In the genomic region with DNA sequence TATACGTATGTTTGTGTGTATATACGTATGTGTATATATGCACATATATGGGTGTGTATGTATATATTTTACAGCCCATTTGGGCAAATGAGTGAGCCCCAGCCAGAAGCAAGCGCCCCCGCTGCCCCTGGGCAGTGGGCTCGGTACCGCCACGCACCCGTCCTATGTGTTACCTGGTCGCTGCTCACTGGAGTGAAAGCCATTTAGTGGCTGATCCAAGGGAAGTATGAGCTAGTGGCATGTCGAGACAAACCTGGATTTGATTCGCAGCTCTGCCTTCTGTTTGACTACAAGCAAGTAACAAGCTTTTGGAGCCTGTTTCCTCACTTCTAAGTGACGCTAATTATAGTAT, we compare ENCODE assay signal across 8 cellular contexts. TPM values are rescaled to one million over a fixed set of nuclear protein-coding genes. Genes with fewer than 3 reads are reported as not detected.
A peak's percentile ranks its signal among the peaks of the same experiment; 100 is the strongest.
DNase-seq lines count a peak whose midpoint lies in the region; ATAC-seq and TF ChIP-seq lines count a peak whose summit lies in the region.

No MANE protein-coding gene starts in this region.

- H3K9me2 ChIP-seq in neural cell (ENCODE audit: insufficient read depth, low read length): no peaks in the 10 kb centered on the region

- H3K4me2 ChIP-seq in neural cell (ENCODE audit: low read length): peak overlapping the region; percentile 40

- DNase-seq in CD14-positive monocyte (ENCODE audit: low spot score) (no peak), SKM-1 treated with dmso at 0.1 percent for 144 hours (lab: John Stamatoyannopoulos, UW; ENCODE audit: unreplicated experiment) (no peak), NCI-H146 treated with DMSO at 0.1 percent for 48 hours (lab: John Stamatoyannopoulos, UW; ENCODE audit: unreplicated experiment) (no peak)

- peak overlapping the region; percentile 63 for H3K27ac ChIP-seq in duodenal mucosa (ENCODE audit: low read depth, low read length)
- H3K27ac ChIP-seq in neural cell (ENCODE audit: low read length): no peak overlapping the region

- H3K4me3 ChIP-seq in duodenal mucosa (ENCODE audit: low read depth in 1 of 2, low read length in 2 of 2) (peak overlapping the region; percentile 65 to 70), neural cell (ENCODE audit: low read length) (peak overlapping the region; percentile 67)

- ATAC-seq in GM21619 (IDR thresholded peaks at IDR 0.05; ENCODE audit: unreplicated experiment) (no peak), GM19023 (IDR thresholded peaks at IDR 0.05; ENCODE audit: unreplicated experiment) (no peak)

- intact Hi-C loops in CD14-positive monocyte (cut with micrococcal nuclease): loop anchor here (5.0 to 10.0 kb wide), 4 partner anchors 35 to 95 kb away; a partner anchor contains a TSS

- H3K9ac ChIP-seq in duodenal mucosa (ENCODE audit: low read depth in 1 of 2, low read length in 2 of 2): peak overlapping the region in 1 of 2 donors; percentile 22
- H3K9ac ChIP-seq in neural cell (ENCODE audit: low read length): no peak overlapping the region

- no peaks in the 10 kb centered on the region for H3K79me2 ChIP-seq in neural cell (replicated peaks; ENCODE audit: insufficient read depth, low read length)

- TF ChIP-seq EP300 in neural cell (conservative IDR thresholded peaks at IDR 0.05; ENCODE audit: poor library complexity, severe bottlenecking): no peak

- H3K4me1 Mint-ChIP-seq in CD14-positive monocyte (peaks cover 27% of the 10 kb centered on the region), IgD-negative memory B cell (peaks cover 16 to 31% (median 20%) of the 10 kb centered on the region in 3 donors)

- H3K9me3 Mint-ChIP-seq in CD14-positive monocyte (peaks cover 4 to 13% (median 8%) of the 10 kb centered on the region in 7 donors), IgD-negative memory B cell (peaks cover 2 to 13% (median 4%) of the 10 kb centered on the region in 3 donors)

- peaks cover 4 to 17% (median 15%) of the 10 kb centered on the region in 3 donors for H3K27me3 Mint-ChIP-seq in CD14-positive monocyte (ENCODE audit: low read depth in 3 of 3)
- H3K27me3 Mint-ChIP-seq in IgD-negative memory B cell: peaks cover 1% of the 10 kb centered on the region

- H2AFZ ChIP-seq in neural cell (ENCODE audit: low read depth, low read length): no peak overlapping the region

- H3F3A ChIP-seq in neural cell (ENCODE audit: insufficient read depth, low read length, poor library complexity, severe bottlenecking): no peaks in the 10 kb centered on the region

- H3K36me3 ChIP-seq in duodenal mucosa (ENCODE audit: control insufficient read depth in 1 of 2, insufficient read depth in 2 of 2, low read length in 2 of 2) (no peaks in the 10 kb centered on the region), neural cell (ENCODE audit: insufficient read depth, low read length) (no peaks in the 10 kb centered on the region)

- H3K4me1 ChIP-seq in duodenal mucosa (ENCODE audit: control insufficient read depth in 1 of 2, insufficient read depth in 2 of 2, low read length in 2 of 2): peaks cover 5 to 17% of the 10 kb centered on the region in 2 donors

- H3K27me3 ChIP-seq in duodenal mucosa (ENCODE audit: control insufficient read depth in 1 of 2, insufficient read depth in 2 of 2, low read length in 2 of 2): no peaks in the 10 kb centered on the region
- peaks cover 40% of the 10 kb centered on the region for H3K27me3 ChIP-seq in neural cell (ENCODE audit: insufficient read depth, low read depth, low read length)

- TF ChIP-seq RAD21 in neural cell (conservative IDR thresholded peaks at IDR 0.05): no peak

- H3K9me3 ChIP-seq in duodenal mucosa (ENCODE audit: control insufficient read depth in 1 of 2, low read length in 2 of 2) (no peaks in the 10 kb centered on the region), neural cell (ENCODE audit: low read length) (no peaks in the 10 kb centered on the region)

- TF ChIP-seq CTCF in CD14-positive monocyte (IDR thresholded peaks at IDR 0.05): no peak
- TF ChIP-seq CTCF in neural cell (IDR thresholded peaks at IDR 0.05; ENCODE audit: poor library complexity, severe bottlenecking): no peak

- peaks cover 6 to 8% of the 10 kb centered on the region in 2 donors for H3K36me3 Mint-ChIP-seq in CD14-positive monocyte
- peaks cover 3% of the 10 kb centered on the region for H3K36me3 Mint-ChIP-seq in IgD-negative memory B cell

- H3K4me3 Mint-ChIP-seq in CD14-positive monocyte: peak overlapping the region; percentile 81 to 94
- H3K4me3 Mint-ChIP-seq in IgD-negative memory B cell: peak overlapping the region; percentile 75 to 89 (median 84)

- H3K27ac Mint-ChIP-seq in CD14-positive monocyte: peak overlapping the region; percentile 84 to 94 (median 92)
- peak overlapping the region in 1 of 3 donors; percentile 83 for H3K27ac Mint-ChIP-seq in IgD-negative memory B cell

- no peaks in the 10 kb centered on the region for H4K20me1 ChIP-seq in neural cell (ENCODE audit: insufficient read depth)

TF ChIP-seq in neural cell, 6 proteins besides CTCF, POLR2A, EP300 and RAD21:
- TF ChIP-seq MXI1 (conservative IDR thresholded peaks at IDR 0.05; ENCODE audit: poor library complexity, severe bottlenecking): no peak

RNA-seq across cellular contexts. Expression of a gene that starts 35.8 kb away (rescaled TPM):
- polyA plus RNA-seq in CD14-positive monocyte: 10 to 100 TPM; 43.1 to 72.6 TPM
- polyA plus RNA-seq in IgD-negative memory B cell: 216 TPM
- polyA plus RNA-seq in neural cell: 24.2 and 26.8 TPM in 2 replicates
- polyA minus RNA-seq in neural cell: 54.8 and 61.8 TPM in 2 replicates
